1 cellular context compared by ENCODE assay signal in genomic region chr22:22857607-22858558, GRCh38.
TF ChIP-seq lines count a peak whose summit lies in the region.

No MANE protein-coding gene starts in this region.

TF ChIP-seq in HepG2, 621 proteins besides CTCF, POLR2A, EP300 and RAD21 (continued from another document):
- no peak for TF ChIP-seq GMEB1 (CRISPR knock-in tag; IDR thresholded peaks at IDR 0.05; ENCODE audit: borderline replicate concordance)
- no peak for TF ChIP-seq ZNF275 (CRISPR knock-in tag; IDR thresholded peaks at IDR 0.05; ENCODE audit: borderline replicate concordance)
- TF ChIP-seq ZBTB4 (CRISPR knock-in tag; IDR thresholded peaks at IDR 0.05; ENCODE audit: borderline replicate concordance) = no peak
- no peak for TF ChIP-seq ZNF335 (CRISPR knock-in tag; IDR thresholded peaks at IDR 0.05)
- TF ChIP-seq TBP (CRISPR knock-in tag; IDR thresholded peaks at IDR 0.05) = no peak
- no peak for TF ChIP-seq SRSF4 (IDR thresholded peaks at IDR 0.05; ENCODE audit: low read depth, low read length, poor library complexity, severe bottlenecking)
- TF ChIP-seq ZBTB8A (CRISPR knock-in tag; IDR thresholded peaks at IDR 0.05; ENCODE audit: borderline replicate concordance, low read depth) = no peak
- no peak for TF ChIP-seq NFE2 (CRISPR knock-in tag; IDR thresholded peaks at IDR 0.05)
- TF ChIP-seq ZNF597 (CRISPR knock-in tag; IDR thresholded peaks at IDR 0.05) = no peak
- TF ChIP-seq CBFB (CRISPR knock-in tag; IDR thresholded peaks at IDR 0.05) = no peak
